In the genomic region with DNA sequence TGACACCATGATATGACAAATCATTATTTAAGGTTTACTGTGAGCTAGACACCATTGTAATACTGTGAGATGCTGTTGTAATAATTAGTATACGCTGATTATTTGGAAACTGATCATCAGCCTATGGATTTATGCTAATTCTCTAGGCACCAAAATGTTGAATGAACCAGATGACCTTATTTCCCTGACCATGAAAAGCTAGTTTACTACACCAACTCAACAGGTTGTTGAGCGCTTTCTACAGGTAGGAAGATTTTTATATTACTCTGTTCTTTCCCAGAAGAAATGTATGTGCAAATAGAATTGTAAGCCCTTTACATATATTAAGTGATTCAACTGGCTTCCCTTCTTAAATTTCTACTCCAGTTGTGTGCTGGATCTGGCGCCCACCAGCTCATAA, we compare ENCODE assay signal across 2 cellular contexts.
TF ChIP-seq lines count a peak whose summit lies in the region.

No MANE protein-coding gene starts in this region.

TF ChIP-seq in HEK293, 187 proteins besides CTCF, POLR2A, EP300 and RAD21:
- TF ChIP-seq ZNF792 (tag by site-specific recombination; IDR thresholded peaks at IDR 0.05) (no peak), ZNF426 (tag by site-specific recombination; IDR thresholded peaks at IDR 0.05) (no peak), ZNF391 (tag by site-specific recombination; IDR thresholded peaks at IDR 0.05; ENCODE audit: borderline replicate concordance, low read depth) (no peak), GLIS1 (tag by site-specific recombination; IDR thresholded peaks at IDR 0.05) (no peak), SCRT2 (tag by site-specific recombination; IDR thresholded peaks at IDR 0.05) (peak; percentile 91), SP2 (tag by site-specific recombination; IDR thresholded peaks at IDR 0.05) (no peak), ZNF335 (tag by site-specific recombination; conservative IDR thresholded peaks at IDR 0.05) (no peak), GLI4 (tag by site-specific recombination; IDR thresholded peaks at IDR 0.05) (no peak), ZNF549 (tag by site-specific recombination; IDR thresholded peaks at IDR 0.05) (no peak), WT1 (tag by site-specific recombination; IDR thresholded peaks at IDR 0.05) (no peak), SCRT1 (tag by site-specific recombination; IDR thresholded peaks at IDR 0.05; ENCODE audit: borderline replicate concordance) (peak; percentile 86), HOXC10 (CRISPR knock-in tag; IDR thresholded peaks at IDR 0.05) (no peak)
- TF ChIP-seq, protein P1, sequence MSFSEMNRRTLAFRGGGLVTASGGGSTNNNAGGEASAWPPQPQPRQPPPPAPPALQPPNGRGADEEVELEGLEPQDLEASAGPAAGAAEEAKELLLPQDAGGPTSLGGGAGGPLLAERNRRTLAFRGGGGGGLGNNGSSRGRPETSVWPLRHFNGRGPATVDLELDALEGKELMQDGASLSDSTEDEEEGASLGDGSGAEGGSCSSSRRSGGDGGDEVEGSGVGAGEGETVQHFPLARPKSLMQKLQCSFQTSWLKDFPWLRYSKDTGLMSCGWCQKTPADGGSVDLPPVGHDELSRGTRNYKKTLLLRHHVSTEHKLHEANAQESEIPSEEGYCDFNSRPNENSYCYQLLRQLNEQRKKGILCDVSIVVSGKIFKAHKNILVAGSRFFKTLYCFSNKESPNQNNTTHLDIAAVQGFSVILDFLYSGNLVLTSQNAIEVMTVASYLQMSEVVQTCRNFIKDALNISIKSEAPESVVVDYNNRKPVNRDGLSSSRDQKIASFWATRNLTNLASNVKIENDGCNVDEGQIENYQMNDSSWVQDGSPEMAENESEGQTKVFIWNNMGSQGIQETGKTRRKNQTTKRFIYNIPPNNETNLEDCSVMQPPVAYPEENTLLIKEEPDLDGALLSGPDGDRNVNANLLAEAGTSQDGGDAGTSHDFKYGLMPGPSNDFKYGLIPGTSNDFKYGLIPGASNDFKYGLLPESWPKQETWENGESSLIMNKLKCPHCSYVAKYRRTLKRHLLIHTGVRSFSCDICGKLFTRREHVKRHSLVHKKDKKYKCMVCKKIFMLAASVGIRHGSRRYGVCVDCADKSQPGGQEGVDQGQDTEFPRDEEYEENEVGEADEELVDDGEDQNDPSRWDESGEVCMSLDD (tag by site-specific recombination; IDR thresholded peaks at IDR 0.05): no peak
- TF ChIP-seq, protein P2, sequence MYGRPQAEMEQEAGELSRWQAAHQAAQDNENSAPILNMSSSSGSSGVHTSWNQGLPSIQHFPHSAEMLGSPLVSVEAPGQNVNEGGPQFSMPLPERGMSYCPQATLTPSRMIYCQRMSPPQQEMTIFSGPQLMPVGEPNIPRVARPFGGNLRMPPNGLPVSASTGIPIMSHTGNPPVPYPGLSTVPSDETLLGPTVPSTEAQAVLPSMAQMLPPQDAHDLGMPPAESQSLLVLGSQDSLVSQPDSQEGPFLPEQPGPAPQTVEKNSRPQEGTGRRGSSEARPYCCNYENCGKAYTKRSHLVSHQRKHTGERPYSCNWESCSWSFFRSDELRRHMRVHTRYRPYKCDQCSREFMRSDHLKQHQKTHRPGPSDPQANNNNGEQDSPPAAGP (tag by site-specific recombination; IDR thresholded peaks at IDR 0.05): no peak
- TF ChIP-seq, protein P3, sequence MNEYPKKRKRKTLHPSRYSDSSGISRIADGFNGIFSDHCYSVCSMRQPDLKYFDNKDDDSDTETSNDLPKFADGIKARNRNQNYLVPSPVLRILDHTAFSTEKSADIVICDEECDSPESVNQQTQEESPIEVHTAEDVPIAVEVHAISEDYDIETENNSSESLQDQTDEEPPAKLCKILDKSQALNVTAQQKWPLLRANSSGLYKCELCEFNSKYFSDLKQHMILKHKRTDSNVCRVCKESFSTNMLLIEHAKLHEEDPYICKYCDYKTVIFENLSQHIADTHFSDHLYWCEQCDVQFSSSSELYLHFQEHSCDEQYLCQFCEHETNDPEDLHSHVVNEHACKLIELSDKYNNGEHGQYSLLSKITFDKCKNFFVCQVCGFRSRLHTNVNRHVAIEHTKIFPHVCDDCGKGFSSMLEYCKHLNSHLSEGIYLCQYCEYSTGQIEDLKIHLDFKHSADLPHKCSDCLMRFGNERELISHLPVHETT (tag by site-specific recombination; IDR thresholded peaks at IDR 0.05): no peak
- TF ChIP-seq, protein P4, sequence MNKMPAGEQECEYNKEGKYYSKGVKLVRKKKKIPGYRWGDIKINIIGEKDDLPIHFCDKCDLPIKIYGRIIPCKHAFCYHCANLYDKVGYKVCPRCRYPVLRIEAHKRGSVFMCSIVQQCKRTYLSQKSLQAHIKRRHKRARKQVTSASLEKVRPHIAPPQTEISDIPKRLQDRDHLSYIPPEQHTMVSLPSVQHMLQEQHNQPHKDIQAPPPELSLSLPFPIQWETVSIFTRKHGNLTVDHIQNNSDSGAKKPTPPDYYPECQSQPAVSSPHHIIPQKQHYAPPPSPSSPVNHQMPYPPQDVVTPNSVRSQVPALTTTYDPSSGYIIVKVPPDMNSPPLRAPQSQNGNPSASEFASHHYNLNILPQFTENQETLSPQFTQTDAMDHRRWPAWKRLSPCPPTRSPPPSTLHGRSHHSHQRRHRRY (tag by site-specific recombination; IDR thresholded peaks at IDR 0.05): no peak
- TF ChIP-seq, protein P5, sequence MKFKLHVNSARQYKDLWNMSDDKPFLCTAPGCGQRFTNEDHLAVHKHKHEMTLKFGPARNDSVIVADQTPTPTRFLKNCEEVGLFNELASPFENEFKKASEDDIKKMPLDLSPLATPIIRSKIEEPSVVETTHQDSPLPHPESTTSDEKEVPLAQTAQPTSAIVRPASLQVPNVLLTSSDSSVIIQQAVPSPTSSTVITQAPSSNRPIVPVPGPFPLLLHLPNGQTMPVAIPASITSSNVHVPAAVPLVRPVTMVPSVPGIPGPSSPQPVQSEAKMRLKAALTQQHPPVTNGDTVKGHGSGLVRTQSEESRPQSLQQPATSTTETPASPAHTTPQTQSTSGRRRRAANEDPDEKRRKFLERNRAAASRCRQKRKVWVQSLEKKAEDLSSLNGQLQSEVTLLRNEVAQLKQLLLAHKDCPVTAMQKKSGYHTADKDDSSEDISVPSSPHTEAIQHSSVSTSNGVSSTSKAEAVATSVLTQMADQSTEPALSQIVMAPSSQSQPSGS (tag by site-specific recombination; IDR thresholded peaks at IDR 0.05; ENCODE audit: low read depth): no peak

TF ChIP-seq in endothelial cell of umbilical vein, 7 proteins besides CTCF, POLR2A, EP300 and RAD21:
- TF ChIP-seq JUN (IDR thresholded peaks at IDR 0.05; ENCODE audit: borderline replicate concordance, insufficient read depth, insufficient read length, low read depth) (no peak), EZH2 (IDR thresholded peaks at IDR 0.05; ENCODE audit: borderline replicate concordance, low read depth, low read length, severe bottlenecking) (no peak)
